Comparison of ENCODE assay signal across 8 cellular contexts in genomic region chr13:94595006-94595942, GRCh38. TPM values are rescaled to one million over a fixed set of nuclear protein-coding genes. Genes with fewer than 3 reads are reported as not detected.
A peak's percentile ranks its signal among the peaks of the same experiment; 100 is the strongest.
DNase-seq lines count a peak whose midpoint lies in the region; TF ChIP-seq lines count a peak whose summit lies in the region.

No MANE protein-coding gene starts in this region.

- peak overlapping the region; percentile 97 for H2AFZ ChIP-seq in osteoblast (ENCODE audit: low read length)

- DNase-seq in NCI-H1092 treated with DMSO at 0.1 percent for 48 hours (lab: John Stamatoyannopoulos, UW): peak; percentile 54
- no peak for DNase-seq in NCI-H1092 (lab: John Stamatoyannopoulos, UW)
- no peak for DNase-seq in HFF-Myc (ENCODE audit: extremely low read depth, low read depth)
- DNase-seq in NAMALWA (ENCODE audit: low spot score): peak; percentile 64
- peak; percentile 51 to 58 for DNase-seq in activated T-cell treated with anti-CD3 and anti-CD28 coated beads, Interleukin-2, amount 50 U/mL, for 48 hours
- no peak for DNase-seq in fibroblast of villous mesenchyme (ENCODE audit: low read depth)
- peak; percentile 55 for DNase-seq in osteoblast (ENCODE audit: insufficient read length, low spot score, missing footprints)
- DNase-seq in mucosa of gallbladder (ENCODE audit: low spot score): no peak

- no peaks in the 10 kb centered on the region for H3K9me3 ChIP-seq in osteoblast (ENCODE audit: low read depth, low read length)

- H3K27me3 ChIP-seq in osteoblast (ENCODE audit: insufficient read depth, low read length): no peaks in the 10 kb centered on the region

- H3K4me3 ChIP-seq in HFF-Myc (replicated peaks; ENCODE audit: low read depth, low read length): peak overlapping the region; percentile 81
- H3K4me3 ChIP-seq in fibroblast of villous mesenchyme (ENCODE audit: low read depth, low read length): peak overlapping the region; percentile 100
- peak overlapping the region; percentile 94 for H3K4me3 ChIP-seq in osteoblast (ENCODE audit: insufficient read depth, low read length)

- peak overlapping the region; percentile 77 for H3K27ac ChIP-seq in osteoblast (ENCODE audit: low read depth, low read length)

- H3K4me2 ChIP-seq in osteoblast (ENCODE audit: insufficient read depth, low read length): peak overlapping the region; percentile 95

- H3K79me2 ChIP-seq in osteoblast (ENCODE audit: insufficient read depth, low read length): peaks cover 39% of the 10 kb centered on the region

- TF ChIP-seq CTCF in HFF-Myc (IDR thresholded peaks at IDR 0.05; ENCODE audit: low read depth, low read length, missing control alignments) (no peak), fibroblast of villous mesenchyme (IDR thresholded peaks at IDR 0.05; ENCODE audit: insufficient read depth, low read depth, low read length) (no peak), osteoblast (IDR thresholded peaks at IDR 0.05; ENCODE audit: extremely low read depth, low read depth, low read length) (no peak)

- peaks cover 16% of the 10 kb centered on the region for H3K4me1 ChIP-seq in osteoblast (ENCODE audit: insufficient read depth, low read length)

- peaks cover 24% of the 10 kb centered on the region for H3K36me3 ChIP-seq in osteoblast (ENCODE audit: insufficient read depth, low read length)

- H4K20me1 ChIP-seq in osteoblast (ENCODE audit: insufficient read depth, low read length): peaks cover 7% of the 10 kb centered on the region

RNA-seq across cellular contexts. Expression of gene TGDS, which starts 0.7 kb away (rescaled TPM):
- total RNA-seq in fibroblast of villous mesenchyme (16.8 and 23.7 TPM in 2 replicates), osteoblast (11.9 and 13.3 TPM in 2 replicates), mucosa of gallbladder (9.6 TPM)

RNA-seq across cellular contexts. Expression of gene GPR180, which starts 6.4 kb away (rescaled TPM):
- total RNA-seq in fibroblast of villous mesenchyme (12.6 and 28.1 TPM in 2 replicates), osteoblast (8.7 and 9.4 TPM in 2 replicates), mucosa of gallbladder (4.9 TPM)

Comparison
In these comparisons a context has a peak if more than half of its experiments do, and no peak if none do; other contexts are left out.
1. DNase-seq: peak in NCI-H1092 treated with DMSO at 0.1 percent for 48 hours (single experiment), NAMALWA (single experiment), activated T-cell treated with anti-CD3 and anti-CD28 coated beads, Interleukin-2, amount 50 U/mL, for 48 hours (2 of 2) and osteoblast (single experiment); none in NCI-H1092 (single experiment), HFF-Myc (single experiment), fibroblast of villous mesenchyme (single experiment) and mucosa of gallbladder (single experiment).
2. Peak in every context shown above with its lines, with median percentiles within 50 percentile points of each other: H3K4me3 ChIP-seq.